In the genomic region with DNA sequence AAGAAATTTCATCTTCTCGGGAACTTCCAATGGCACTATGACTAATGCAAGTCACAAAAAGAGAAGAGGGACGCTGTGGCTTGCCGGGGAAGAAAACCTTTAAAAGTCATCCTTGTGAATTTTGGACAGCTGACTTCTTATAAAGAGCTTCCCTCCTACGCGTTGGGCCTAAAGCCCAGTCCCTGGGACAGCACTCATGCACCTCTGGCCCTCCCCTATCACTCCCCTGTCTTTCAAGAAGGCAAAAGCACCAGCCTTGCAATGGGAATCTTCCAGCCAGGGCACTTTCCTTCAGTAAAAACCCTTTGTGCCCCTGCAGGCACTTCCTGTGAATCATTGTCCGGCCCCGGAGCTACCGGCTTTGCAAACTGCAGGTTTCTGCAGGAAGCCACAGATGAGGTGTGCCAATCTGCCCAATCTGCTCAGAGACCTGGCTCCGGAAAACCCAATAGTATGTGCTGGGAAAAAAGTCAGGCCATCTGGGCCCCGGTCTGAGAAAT, we compare ENCODE assay signal across 8 cellular contexts. TPM values are rescaled to one million over a fixed set of nuclear protein-coding genes. Genes with fewer than 3 reads are reported as not detected.
DNase-seq lines count a peak whose midpoint lies in the region; ATAC-seq and TF ChIP-seq lines count a peak whose summit lies in the region.

No MANE protein-coding gene starts in this region.

- H3K36me3 Mint-ChIP-seq in activated T-helper 1 cell treated with anti-CD3 and anti-CD28 coated beads, Interleukin-12 subunit alpha, Interleukin-12 subunit beta, Interleukin-2, Interleukin-4 antibody, amounts not matched to agents 30 ng/mL and 10 ng/mL and 1 ng/mL, durations not matched to agents 14 hours and 24 hours and 36 hours (ENCODE audit: low read depth): peaks cover 1% of the 10 kb centered on the region

- no peak for TF ChIP-seq EP300 in sigmoid colon (IDR thresholded peaks at IDR 0.05)

- H3K9me3 Mint-ChIP-seq in activated T-helper 1 cell treated with anti-CD3 and anti-CD28 coated beads, Interleukin-12 subunit alpha, Interleukin-12 subunit beta, Interleukin-2, Interleukin-4 antibody, amounts not matched to agents 30 ng/mL and 10 ng/mL and 1 ng/mL, durations not matched to agents 14 hours and 24 hours and 36 hours: no peaks in the 10 kb centered on the region

- DNase-seq in GM06990 (ENCODE audit: extremely low read depth, insufficient read length): peak; percentile 63
- no peak for DNase-seq in activated T-helper 1 cell treated with anti-CD3 and anti-CD28 coated beads, Interleukin-12 subunit alpha, Interleukin-12 subunit beta, Interleukin-2, Interleukin-4 antibody, amounts not matched to agents 30 ng/mL and 10 ng/mL and 1 ng/mL, durations not matched to agents 14 hours and 24 hours and 36 hours (ENCODE audit: low spot score)
- peak; percentile 14 for DNase-seq in iris pigment epithelial cell (ENCODE audit: low read depth)
- no peak for DNase-seq in sigmoid colon
- no peak for DNase-seq in NCI-H1417 treated with DMSO at 0.1 percent for 48 hours (lab: John Stamatoyannopoulos, UW)

- intact Hi-C loops in activated T-helper 1 cell treated with anti-CD3 and anti-CD28 coated beads, Interleukin-12 subunit alpha, Interleukin-12 subunit beta, Interleukin-2, Interleukin-4 antibody, amounts not matched to agents 30 ng/mL and 10 ng/mL and 1 ng/mL, durations not matched to agents 14 hours and 24 hours and 36 hours (cut with micrococcal nuclease): no loop called here
- intact Hi-C loops in sigmoid colon (cut with DNase I): no loop called here

- TF ChIP-seq POLR2A in sigmoid colon (IDR thresholded peaks at IDR 0.05): no peak

- H3K9me3 ChIP-seq in HUES64 (ENCODE audit: insufficient read depth, low read depth, low read length) (no peaks in the 10 kb centered on the region), thymus (ENCODE audit: control insufficient read depth) (no peaks in the 10 kb centered on the region), sigmoid colon (no peaks in the 10 kb centered on the region)

- peak overlapping the region; percentile 69 for H3K27ac Mint-ChIP-seq in activated T-helper 1 cell treated with anti-CD3 and anti-CD28 coated beads, Interleukin-12 subunit alpha, Interleukin-12 subunit beta, Interleukin-2, Interleukin-4 antibody, amounts not matched to agents 30 ng/mL and 10 ng/mL and 1 ng/mL, durations not matched to agents 14 hours and 24 hours and 36 hours

- no peak for TF ChIP-seq CTCF in GM06990 (IDR thresholded peaks at IDR 0.05; ENCODE audit: insufficient read depth, low read length, poor library complexity, severe bottlenecking)
- TF ChIP-seq CTCF in sigmoid colon (IDR thresholded peaks at IDR 0.05): no peak

- H3K27ac ChIP-seq in HUES64 (ENCODE audit: low read depth, low read length) (peak overlapping the region; percentile 5), thymus (ENCODE audit: low read depth) (peak overlapping the region; percentile 13), sigmoid colon (no peak overlapping the region)

- H3K4me1 ChIP-seq in HUES64 (ENCODE audit: insufficient read depth, low read length): peaks cover 51% of the 10 kb centered on the region
- peaks cover 20% of the 10 kb centered on the region for H3K4me1 ChIP-seq in thymus (ENCODE audit: control insufficient read depth, insufficient read depth, low read length)
- peaks cover 0 to 4% (median 0%) of the 10 kb centered on the region in 4 donors for H3K4me1 ChIP-seq in sigmoid colon

- H3K27me3 Mint-ChIP-seq in activated T-helper 1 cell treated with anti-CD3 and anti-CD28 coated beads, Interleukin-12 subunit alpha, Interleukin-12 subunit beta, Interleukin-2, Interleukin-4 antibody, amounts not matched to agents 30 ng/mL and 10 ng/mL and 1 ng/mL, durations not matched to agents 14 hours and 24 hours and 36 hours (ENCODE audit: insufficient read depth): no peaks in the 10 kb centered on the region

- H3K27me3 ChIP-seq in GM06990 (replicated peaks; ENCODE audit: control insufficient read depth, insufficient read depth, low read length) (no peaks in the 10 kb centered on the region), HUES64 (ENCODE audit: insufficient read depth, low read length) (no peaks in the 10 kb centered on the region), thymus (ENCODE audit: control insufficient read depth, insufficient read depth) (no peaks in the 10 kb centered on the region), sigmoid colon (no peaks in the 10 kb centered on the region)

- H3K4me1 Mint-ChIP-seq in activated T-helper 1 cell treated with anti-CD3 and anti-CD28 coated beads, Interleukin-12 subunit alpha, Interleukin-12 subunit beta, Interleukin-2, Interleukin-4 antibody, amounts not matched to agents 30 ng/mL and 10 ng/mL and 1 ng/mL, durations not matched to agents 14 hours and 24 hours and 36 hours (ENCODE audit: low read depth): peaks cover 45% of the 10 kb centered on the region

- 43% methylated on average over 10 of the region's 10 CpGs for WGBS in HUES64
- WGBS in thymus: 15% methylated on average over 10 of the region's 10 CpGs
- 48 to 83% methylated on average over 10 of the region's 10 CpGs for WGBS in sigmoid colon, 2 donors

- H3K36me3 ChIP-seq in GM06990 (ENCODE audit: control insufficient read depth, insufficient read depth, low read length) (no peaks in the 10 kb centered on the region; the same call in 1 of the 2 replicates), HUES64 (ENCODE audit: insufficient read depth, low read length) (no peaks in the 10 kb centered on the region), thymus (ENCODE audit: control insufficient read depth, insufficient read depth) (no peaks in the 10 kb centered on the region), sigmoid colon (no peaks in the 10 kb centered on the region)

- peak overlapping the region; percentile 31 for H3K4me3 ChIP-seq in GM06990 (replicated peaks; ENCODE audit: low read depth, low read length)
- H3K4me3 ChIP-seq in HUES64 (ENCODE audit: low read length): no peak overlapping the region
- no peak overlapping the region for H3K4me3 ChIP-seq in thymus (ENCODE audit: low read length)
- no peak overlapping the region for H3K4me3 ChIP-seq in sigmoid colon

- peak overlapping the region; percentile 11 for H3K4me3 Mint-ChIP-seq in activated T-helper 1 cell treated with anti-CD3 and anti-CD28 coated beads, Interleukin-12 subunit alpha, Interleukin-12 subunit beta, Interleukin-2, Interleukin-4 antibody, amounts not matched to agents 30 ng/mL and 10 ng/mL and 1 ng/mL, durations not matched to agents 14 hours and 24 hours and 36 hours

- ATAC-seq in GM21576 (IDR thresholded peaks at IDR 0.05; ENCODE audit: unreplicated experiment): peak; percentile 40

- H3K9ac ChIP-seq in HUES64 (ENCODE audit: low read depth, low read length): no peak overlapping the region

RNA-seq across cellular contexts. Expression of a gene that starts 7.1 kb away (rescaled TPM):
- polyA plus RNA-seq in HUES64 (2013, experiment 1 of 2): 17.1 TPM
- 13.8 TPM for polyA plus RNA-seq in HUES64 (2013, experiment 2 of 2)
- 9.2 and 10.1 TPM in 2 replicates for total RNA-seq in activated T-helper 1 cell treated with anti-CD3 and anti-CD28 coated beads, Interleukin-12 subunit alpha, Interleukin-12 subunit beta, Interleukin-2, Interleukin-4 antibody, amounts not matched to agents 30 ng/mL and 10 ng/mL and 1 ng/mL, durations not matched to agents 14 hours and 24 hours and 36 hours
- 16.3 TPM for polyA plus RNA-seq in thymus
- 1 to 10 TPM in 3 of 4 donors, under 1 TPM in 1; 0.99 to 1.5 (median 1.3) TPM for total RNA-seq in sigmoid colon
- 1 to 10 TPM; 3.0 to 8.8 (median 5.6) TPM for polyA plus RNA-seq in sigmoid colon

Comparison
In these comparisons a context has a peak if more than half of its experiments do, and no peak if none do; other contexts are left out.
1. DNase-seq: peak in GM06990 (single experiment) and iris pigment epithelial cell (single experiment); none in activated T-helper 1 cell treated with anti-CD3 and anti-CD28 coated beads, Interleukin-12 subunit alpha, Interleukin-12 subunit beta, Interleukin-2, Interleukin-4 antibody, amounts not matched to agents 30 ng/mL and 10 ng/mL and 1 ng/mL, durations not matched to agents 14 hours and 24 hours and 36 hours (single experiment), sigmoid colon (single experiment) and NCI-H1417 treated with DMSO at 0.1 percent for 48 hours (single experiment).
2. H3K27ac ChIP-seq: peak in HUES64 (single experiment) and thymus (single experiment); none in sigmoid colon (0 of 4).